1 cellular context compared by ENCODE assay signal in genomic region chr21:43865471-43866181, GRCh38.
TF ChIP-seq lines count a peak whose summit lies in the region.

No MANE protein-coding gene starts in this region.

TF ChIP-seq in A549, 52 proteins besides CTCF, POLR2A, EP300 and RAD21 (continued from another document):
- TF ChIP-seq FOXS1 (CRISPR knock-in tag; IDR thresholded peaks at IDR 0.05) (no peak), CHD4 (IDR thresholded peaks at IDR 0.05; ENCODE audit: borderline replicate concordance) (no peak), HOXA7 (CRISPR knock-in tag; IDR thresholded peaks at IDR 0.05) (no peak)
